In the genomic region with DNA sequence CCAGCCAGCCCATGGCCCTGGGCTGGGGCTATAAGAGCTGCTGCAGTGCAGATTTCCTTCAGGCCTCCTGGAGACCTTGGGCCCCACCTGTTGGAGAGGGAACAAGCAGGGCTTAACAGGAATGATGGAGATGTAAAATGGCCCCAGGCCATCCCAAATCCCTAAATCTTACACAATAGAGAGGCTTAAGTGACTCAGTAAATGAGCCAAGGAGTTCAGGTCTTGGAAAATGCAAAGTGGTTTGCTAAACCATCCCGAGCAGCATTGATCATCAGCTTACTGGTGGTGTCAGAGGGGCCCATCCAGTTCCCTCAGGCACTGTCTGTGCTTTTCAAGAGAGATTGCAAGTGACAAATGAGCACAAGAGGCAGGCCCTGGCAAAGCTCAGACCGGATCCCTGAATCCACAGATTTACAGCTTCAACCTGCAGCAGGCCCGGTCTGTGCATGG, we compare ENCODE assay signal across 18 cellular contexts.
DNase-seq lines count a peak whose midpoint lies in the region; ATAC-seq and TF ChIP-seq lines count a peak whose summit lies in the region.
"Had no signal": no experiment of that assay in that cellular context is flagged by ENCODE, and none has a peak within 500 bp of the region (broad histone marks: within the 10 kb centered on the region; RNA-seq: fewer than 3 reads in every experiment).

No MANE protein-coding gene starts in this region.

- ATAC-seq in HG02642 (IDR thresholded peaks at IDR 0.05; ENCODE audit: poor library complexity, unreplicated experiment): no peak
- ATAC-seq: gastrocnemius medialis; lower lobe of right lung; naive thymus-derived CD8-positive, alpha-beta T cell had no signal

- 82 to 96% (median 94%) methylated on average over 1 to 3 of the region's 3 CpGs for WGBS in spleen, 5 donors

- TF ChIP-seq CTCF in WERI-Rb-1 (IDR thresholded peaks at IDR 0.05; ENCODE audit: low read depth, low read length): peak; percentile 57
- no peak for TF ChIP-seq CTCF in spleen (IDR thresholded peaks at IDR 0.05 in 8 of 11, conservative IDR thresholded peaks at IDR 0.05 in 3 of 11)

- no peak overlapping the region for H3K9ac ChIP-seq in HUES48 (ENCODE audit: low read depth, low read length)
- H3K9ac ChIP-seq: BLaER1 had no signal

- TF ChIP-seq POLR2A in erythroblast (IDR thresholded peaks at IDR 0.05; ENCODE audit: low read length) (no peak), spleen (IDR thresholded peaks at IDR 0.05) (no peak)

- H3K4me1 ChIP-seq in HUES48 (ENCODE audit: control insufficient read depth, insufficient read depth, low read length): peaks cover 7% of the 10 kb centered on the region; the same call in 1 of the 2 replicates
- H3K4me1 ChIP-seq in spleen: peaks cover 12 to 27% (median 19%) of the 10 kb centered on the region in 6 donors
- H3K4me1 ChIP-seq: gastrocnemius medialis had no signal

- DNase-seq in ELF-1 (ENCODE audit: low read depth, low spot score) (peak; percentile 96), WERI-Rb-1 (peak; percentile 93), iPS-NIHi7 (ENCODE audit: extremely low spot score) (peak; percentile 42), erythroblast (lab: John Stamatoyannopoulos, UW) (no peak), spleen (no peak)
- DNase-seq in stimulated activated CD4-positive, alpha-beta T cell treated with anti-CD3 and anti-CD28 coated beads, Interleukin-4, amount 100 ng/mL, for 4 hours: no peak
- DNase-seq: activated CD4-positive, alpha-beta T cell treated with anti-CD3 and anti-CD28 coated beads, Interleukin-2, amount 50 U/mL, for 4 hours; gastrocnemius medialis; Kasumi-1; lower lobe of right lung; naive thymus-derived CD8-positive, alpha-beta T cell; NCI-H1436 treated with DMSO at 0.1 percent for 48 hours; NCI-H446 treated with DMSO at 0.1 percent for 48 hours; stimulated activated CD4-positive, alpha-beta T cell treated with anti-CD3 and anti-CD28 coated beads, Interleukin-12 subunit alpha, Interleukin-12 subunit beta, amount 100 ng/mL, for 4 hours; stimulated activated naive CD4-positive, alpha-beta T cell treated with Interleukin-2 at 50 U/mL for 16 hours had no signal

- intact Hi-C loops in spleen (cut with DNase I; ENCODE audit: low total_unique reads): no loop called here

- no peaks in the 10 kb centered on the region for H3K36me3 ChIP-seq in HUES48 (ENCODE audit: control insufficient read depth, insufficient read depth, low read length)
- no peaks in the 10 kb centered on the region for H3K36me3 ChIP-seq in WERI-Rb-1
- no peaks in the 10 kb centered on the region for H3K36me3 ChIP-seq in spleen
- H3K36me3 ChIP-seq: BLaER1, gastrocnemius medialis, lower lobe of right lung had no signal

- H3K9me3 ChIP-seq in HUES48 (ENCODE audit: control insufficient read depth, insufficient read depth, low read length) (no peaks in the 10 kb centered on the region), WERI-Rb-1 (ENCODE audit: severe bottlenecking) (no peaks in the 10 kb centered on the region), spleen (no peaks in the 10 kb centered on the region)
- H3K9me3 ChIP-seq: BLaER1, gastrocnemius medialis, lower lobe of right lung had no signal

- no peak overlapping the region for H3K4me3 ChIP-seq in HUES48 (ENCODE audit: low read depth, low read length)
- H3K4me3 ChIP-seq in WERI-Rb-1 (ENCODE audit: low read depth, low read length): no peak overlapping the region
- no peak overlapping the region for H3K4me3 ChIP-seq in spleen
- H3K4me3 ChIP-seq: BLaER1, gastrocnemius medialis, lower lobe of right lung had no signal

- H3K27me3 ChIP-seq in HUES48 (ENCODE audit: control insufficient read depth, insufficient read depth, low read length): no peaks in the 10 kb centered on the region; the same call in 1 of the 2 replicates
- H3K27me3 ChIP-seq in WERI-Rb-1 (ENCODE audit: insufficient read depth, low read depth, severe bottlenecking): no peaks in the 10 kb centered on the region
- peaks cover 0 to 11% (median 0%) of the 10 kb centered on the region in 7 donors for H3K27me3 ChIP-seq in spleen (replicated peaks in 1 of 7)
- H3K27me3 ChIP-seq: BLaER1, gastrocnemius medialis had no signal

- peak overlapping the region; percentile 34 for H3K27ac ChIP-seq in HUES48 (ENCODE audit: low read depth, low read length)
- H3K27ac ChIP-seq in WERI-Rb-1: peak overlapping the region; percentile 81
- H3K27ac ChIP-seq in spleen: no peak overlapping the region
- H3K27ac ChIP-seq: BLaER1, gastrocnemius medialis, lower lobe of right lung had no signal

Comparison
In these comparisons a context has a peak if more than half of its experiments do, and no peak if none do; other contexts are left out.
1. DNase-seq: peak in ELF-1 (single experiment), WERI-Rb-1 (single experiment) and iPS-NIHi7 (single experiment); none in erythroblast (0 of 2), spleen (single experiment) and stimulated activated CD4-positive, alpha-beta T cell treated with anti-CD3 and anti-CD28 coated beads, Interleukin-4, amount 100 ng/mL, for 4 hours (0 of 2).
2. H3K27ac ChIP-seq: peak in HUES48 (single experiment) and WERI-Rb-1 (single experiment); none in spleen (0 of 8).